Comparison of ENCODE assay signal across 19 cellular contexts in genomic region chr11:65059523-65059922, GRCh38. TPM values are rescaled to one million over a fixed set of nuclear protein-coding genes. Genes with fewer than 3 reads are reported as not detected.
DNase-seq lines count a peak whose midpoint lies in the region; ATAC-seq, FAIRE-seq and TF ChIP-seq lines count a peak whose summit lies in the region.
"Had no signal": no experiment of that assay in that cellular context is flagged by ENCODE, and none has a peak within 500 bp of the region (broad histone marks: within the 10 kb centered on the region; RNA-seq: fewer than 3 reads in every experiment).

No MANE protein-coding gene starts in this region.

- H3K4me3 ChIP-seq in A549 (no peak overlapping the region), HEK293 (ENCODE audit: low read depth, low read length) (no peak overlapping the region), K562 (no peak overlapping the region)
- H3K4me3 ChIP-seq: GM23248, HAP-1 had no signal

- POLR2A ChIA-PET in A549 (lab: Yijun Ruan, JAX) = no interaction called here
- POLR2A ChIA-PET in HEK293 (lab: Yijun Ruan, JAX) = no interaction called here
- POLR2A ChIA-PET in K562 (lab: Yijun Ruan, JAX) = interaction anchor here (0.7 to 1.6 kb wide), 2 partner anchors 16 to 62 kb away, joined by 3 to 6 read pairs; partner anchors contain the start of genes FAU and MRPL49

- no peaks in the 10 kb centered on the region; a peak in 1 of 5 replicates for H3K27me3 ChIP-seq in K562 (ENCODE audit: control insufficient read depth in 2 of 2, insufficient read depth in 2 of 2, low read length in 2 of 2)

- H3K9ac ChIP-seq in K562 (ENCODE audit: insufficient read depth in 1 of 2, low read depth in 2 of 2, low read length in 2 of 2) = no peak overlapping the region
- H3K9ac ChIP-seq: GM23248, KMS-11 had no signal

- peak; percentile 16 to 48; a peak in 2 of 6 replicates for ATAC-seq in A549
- no peak for ATAC-seq in K562
- no peak for ATAC-seq in HG02588 (IDR thresholded peaks at IDR 0.05; ENCODE audit: unreplicated experiment)

- in situ Hi-C loops in K562 (cut with MboI) = no loop called here

- no peaks in the 10 kb centered on the region for H3K79me2 ChIP-seq in K562 (ENCODE audit: control insufficient read depth, insufficient read depth, low read length)

- TF ChIP-seq RAD21 in A549 (conservative IDR thresholded peaks at IDR 0.05 in 1 of 2, IDR thresholded peaks at IDR 0.05 in 1 of 2) (no peak), K562 (CRISPR knock-in tag; conservative IDR thresholded peaks at IDR 0.05 in 1 of 2, IDR thresholded peaks at IDR 0.05 in 1 of 2) (no peak)

- TF ChIP-seq CTCF in A549 (IDR thresholded peaks at IDR 0.05) (no peak), HEK293 (tag by site-specific recombination; IDR thresholded peaks at IDR 0.05) (no peak), K562 (IDR thresholded peaks at IDR 0.05 in 2 of 3, conservative IDR thresholded peaks at IDR 0.05 in 1 of 3; ENCODE audit: insufficient read depth in 2 of 3, low read depth in 1 of 3, low read length in 3 of 3) (no peak)

- no peak for DNase-seq in A549 (ENCODE audit: low read depth in 1 of 2, low spot score in 1 of 2)
- DNase-seq in K562 (ENCODE audit: extremely low read depth in 1 of 4, low spot score in 3 of 4) = no peak
- DNase-seq in occipital lobe (lab: John Stamatoyannopoulos, UW) = no peak
- DNase-seq: AML-193; Caco-2; CD4-positive, alpha-beta T cell; GM23248 had no signal

- 47% methylated on average over 3 of the region's 3 CpGs for WGBS in A549 (ENCODE audit: missing lambda C conversion rate)
- WGBS in K562 (ENCODE audit: insufficient coverage, low coverage, missing lambda C conversion rate) = 31% methylated on average over 3 of the region's 3 CpGs

- H3K4me2 ChIP-seq in A549 (no peak overlapping the region), K562 (ENCODE audit: insufficient read depth, low read length) (no peak overlapping the region)
- H3K4me2 ChIP-seq: KMS-11 had no signal

- H4K20me1 ChIP-seq in K562 (replicated peaks; ENCODE audit: control insufficient read depth, insufficient read depth, low read length) = no peaks in the 10 kb centered on the region

- H3K27ac ChIP-seq in A549 = no peak overlapping the region
- no peak overlapping the region for H3K27ac ChIP-seq in HEK293 (ENCODE audit: extremely low read depth, low read depth, low read length)
- H3K27ac ChIP-seq in K562 (ENCODE audit: extremely low read depth, low read depth, low read length) = no peak overlapping the region
- H3K27ac ChIP-seq: C4-2B, GM23248, KMS-11 had no signal

- H2AFZ ChIP-seq in K562 (ENCODE audit: low read depth, low read length) = 0 out of 2 replicates have a peak overlapping the region, but pooled peaks have one; percentile 24
- H2AFZ ChIP-seq: GM23248 had no signal

- TF ChIP-seq EP300 in A549 (IDR thresholded peaks at IDR 0.05) (no peak), K562 (IDR thresholded peaks at IDR 0.05; ENCODE audit: low read length) (no peak)

- H3K9me3 ChIP-seq in A549 (no peaks in the 10 kb centered on the region), HEK293 (ENCODE audit: control insufficient read depth, insufficient read depth, low read depth, low read length) (no peaks in the 10 kb centered on the region), K562 (replicated peaks; ENCODE audit: control insufficient read depth, insufficient read depth, low read depth, low read length) (no peaks in the 10 kb centered on the region)
- H3K9me3 ChIP-seq: Caco-2, HAP-1 had no signal

- CTCF ChIA-PET in A549 (lab: Yijun Ruan, JAX) = interaction anchor here (0.7 to 2.3 kb wide), 5 partner anchors 12 to 47 kb away, joined by 3 to 10 read pairs (median 4); no protein-coding TSS in a partner anchor
- CTCF ChIA-PET in HEK293 (lab: Yijun Ruan, JAX) = interaction anchor here (1.6 to 1.7 kb wide), 2 partner anchors 14 to 19 kb away, joined by 4 to 6 read pairs; no protein-coding TSS in a partner anchor
- CTCF ChIA-PET in K562 (lab: Yijun Ruan, JAX; ENCODE audit: low intra/inter-chr PET ratio) = interaction anchor here (0.5 kb wide), 1 partner anchor 273 kb away, joined by 3 read pairs; no protein-coding TSS in a partner anchor

- BruUV-seq in K562 (replicated peaks; lab: Mats Ljungman, UMichigan) = no TSS peak

- no peaks in the 10 kb centered on the region for H3K36me3 ChIP-seq in HEK293 (ENCODE audit: control insufficient read depth in 2 of 2, insufficient read depth in 1 of 2, low read length in 2 of 2)
- no peaks in the 10 kb centered on the region for H3K36me3 ChIP-seq in K562 (ENCODE audit: control insufficient read depth, insufficient read depth, low read length)
- H3K36me3 ChIP-seq: HAP-1 had no signal

- intact Hi-C loops in K562 (cut with micrococcal nuclease) = no loop called here

- FAIRE-seq in A549 (lab: Jason Lieb, UNC) (no peak), K562 (lab: Jason Lieb, UNC) (no peak)
- FAIRE-seq: A204.1, D721Med, G401.6, GM12891, GM19239, HTR-8/SVneo had no signal

- no peaks in the 10 kb centered on the region for H3K9me1 ChIP-seq in K562 (ENCODE audit: control insufficient read depth, insufficient read depth, low read length)

- TF ChIP-seq POLR2A in A549 (IDR thresholded peaks at IDR 0.05; ENCODE audit: low read length) (no peak), K562 (conservative IDR thresholded peaks at IDR 0.05) (no peak)

- no peaks in the 10 kb centered on the region for H3K4me1 ChIP-seq in A549
- H3K4me1 ChIP-seq in HEK293 (ENCODE audit: control insufficient read depth, insufficient read depth, low read length) = no peaks in the 10 kb centered on the region
- peaks cover 14 to 22% of the 10 kb centered on the region in 2 experiments; a peak in 4 of 5 replicates for H3K4me1 ChIP-seq in K562 (replicated peaks in 1 of 2; ENCODE audit: control insufficient read depth in 2 of 2, insufficient read depth in 2 of 2, low read length in 2 of 2)
- H3K4me1 ChIP-seq: Caco-2, HAP-1 had no signal

RNA-seq across cellular contexts. Expression of gene NAALADL1, which starts 1.2 kb away (rescaled TPM):
- not detected in 2 replicates for polyA plus RNA-seq in A549 (2011; rRNA removed)
- 0.06 and 0.09 TPM in 2 replicates for polyA plus RNA-seq in A549 (2012; cell fraction: cytosol; rRNA removed)
- polyA plus RNA-seq in A549 (2012; cell fraction: nucleus; rRNA removed) = 0.20 and 0.41 TPM in 2 replicates
- not detected in 3 replicates for polyA plus RNA-seq in A549 (2017; fragmentation: RNase III; extraction: RNeasy Plus Mini Kit Qiagen cat#74134 plus additional on column Dnase treatment)
- polyA minus RNA-seq in A549 (2011; rRNA and poly(A)+ RNA removed) = not detected in 2 replicates
- 0.53 and 3.3 TPM in 2 replicates for total RNA-seq in K562 (2011; cell fraction: chromatin; rRNA removed; ENCODE audit: low replicate concordance)
- total RNA-seq in K562 (2011; cell fraction: nucleolus; rRNA removed) = 0.53 and 1.8 TPM in 2 replicates
- 0.73 TPM in 1 of 2 replicates, not detected in the other for total RNA-seq in K562 (2011; cell fraction: nucleoplasm; rRNA removed)
- total RNA-seq in K562 (2014; rRNA removed) = 0.16 TPM in 1 of 2 replicates, not detected in the other
- not detected in 2 replicates for total RNA-seq in K562 (2014; rRNA removed; fragmentation: Illumina TruSeq; extraction: Trizol)
- total RNA-seq in K562 (2015; rRNA removed; fragmentation: Illumina TruSeq; extraction: Trizol) = 0.07 TPM in 1 of 2 replicates, not detected in the other
- 0.22 and 0.38 TPM in 2 replicates for total RNA-seq in K562 (2021)
- 0.06 and 0.16 TPM in 2 replicates for polyA plus RNA-seq in K562 (2011; rRNA removed)
- polyA plus RNA-seq in K562 (2011; cell fraction: cytosol; rRNA removed) = 0.19 and 0.24 TPM in 2 replicates
- polyA plus RNA-seq in K562 (2011; cell fraction: nucleus; rRNA removed) = 1.5 and 2.6 TPM in 2 replicates
- 0.40 and 1.3 TPM in 2 replicates for polyA plus RNA-seq in K562 (2012)
- 0.27 and 0.29 TPM in 2 replicates for polyA plus RNA-seq in K562 (2014; fragmentation: Illumina TruSeq; extraction: Trizol)
- not detected for polyA plus RNA-seq in K562 (2014; fragmentation: Nextera tagmentation; extraction: Ambion mirVana)
- polyA plus RNA-seq in K562 (2014; rRNA removed) = 0.07 and 0.72 TPM in 2 replicates
- 0.06 TPM in 1 of 2 replicates, not detected in the other for polyA minus RNA-seq in K562 (2011; rRNA and poly(A)+ RNA removed)
- polyA minus RNA-seq in K562 (2011; cell fraction: cytosol; rRNA and poly(A)+ RNA removed) = not detected in 2 replicates
- polyA minus RNA-seq in K562 (2011; cell fraction: nucleus; rRNA and poly(A)+ RNA removed) = 0.27 TPM in 1 of 2 replicates, not detected in the other
- 2.3 TPM for total RNA-seq in occipital lobe
- total RNA-seq: H4 had no signal

RNA-seq across cellular contexts. Expression of gene SAC3D1, which starts 18.5 kb away (rescaled TPM):
- polyA plus RNA-seq in A549 (2011; rRNA removed) (9.4 and 12.9 TPM in 2 replicates), A549 (2017; fragmentation: RNase III; extraction: RNeasy Plus Mini Kit Qiagen cat#74134 plus additional on column Dnase treatment) (29.0 to 31.0 TPM (median 30.4 TPM) in 3 replicates), K562 (2011; rRNA removed) (5.8 and 7.6 TPM in 2 replicates), K562 (2014; fragmentation: Illumina TruSeq; extraction: Trizol) (4.0 and 9.0 TPM in 2 replicates), K562 (2014; fragmentation: Nextera tagmentation; extraction: Ambion mirVana) (under 1 TPM; 0.20 to 0.80 TPM), K562 (2014; rRNA removed) (23.8 and 25.4 TPM in 2 replicates)
- polyA plus RNA-seq in A549 (2012; cell fraction: cytosol; rRNA removed) = 51.4 and 63.6 TPM in 2 replicates
- 48.8 and 84.3 TPM in 2 replicates for polyA plus RNA-seq in A549 (2012; cell fraction: nucleus; rRNA removed)
- 6.0 and 8.6 TPM in 2 replicates for polyA minus RNA-seq in A549 (2011; rRNA and poly(A)+ RNA removed)
- 3.9 and 9.1 TPM in 2 replicates for total RNA-seq in K562 (2011; cell fraction: chromatin; rRNA removed; ENCODE audit: low replicate concordance)
- 11.5 and 16.6 TPM in 2 replicates for total RNA-seq in K562 (2011; cell fraction: nucleolus; rRNA removed)
- total RNA-seq in K562 (2011; cell fraction: nucleoplasm; rRNA removed) = 7.3 and 7.9 TPM in 2 replicates
- total RNA-seq in K562 (2014; rRNA removed) (21.2 and 27.0 TPM in 2 replicates), K562 (2014; rRNA removed; fragmentation: Illumina TruSeq; extraction: Trizol) (2.4 and 5.1 TPM in 2 replicates), K562 (2015; rRNA removed; fragmentation: Illumina TruSeq; extraction: Trizol) (14.8 and 17.0 TPM in 2 replicates), K562 (2021) (35.2 and 35.7 TPM in 2 replicates), occipital lobe (8.7 TPM)
- 13.3 and 46.2 TPM in 2 replicates for polyA plus RNA-seq in K562 (2011; cell fraction: cytosol; rRNA removed)
- 9.3 and 12.1 TPM in 2 replicates for polyA plus RNA-seq in K562 (2011; cell fraction: nucleus; rRNA removed)
- polyA plus RNA-seq in K562 (2012) = 19.9 and 22.1 TPM in 2 replicates
- 5.2 TPM in 2 replicates for polyA minus RNA-seq in K562 (2011; rRNA and poly(A)+ RNA removed)
- polyA minus RNA-seq in K562 (2011; cell fraction: cytosol; rRNA and poly(A)+ RNA removed) = 11.6 and 16.2 TPM in 2 replicates
- polyA minus RNA-seq in K562 (2011; cell fraction: nucleus; rRNA and poly(A)+ RNA removed) = 2.8 and 4.6 TPM in 2 replicates

RNA-seq across cellular contexts. Expression of gene CDCA5, which starts 24.3 kb away (rescaled TPM):
- polyA plus RNA-seq in A549 (2011; rRNA removed) = 28.0 and 30.9 TPM in 2 replicates
- 42.1 and 45.1 TPM in 2 replicates for polyA plus RNA-seq in A549 (2012; cell fraction: cytosol; rRNA removed)
- polyA plus RNA-seq in A549 (2012; cell fraction: nucleus; rRNA removed) = 46.9 and 59.8 TPM in 2 replicates
- polyA plus RNA-seq in A549 (2017; fragmentation: RNase III; extraction: RNeasy Plus Mini Kit Qiagen cat#74134 plus additional on column Dnase treatment) = 43.1 to 46.0 TPM (median 44.1 TPM) in 3 replicates
- 20.6 and 21.4 TPM in 2 replicates for polyA minus RNA-seq in A549 (2011; rRNA and poly(A)+ RNA removed)
- total RNA-seq in K562 (2011; cell fraction: chromatin; rRNA removed; ENCODE audit: low replicate concordance) = 44.4 and 82.3 TPM in 2 replicates
- 55.5 and 58.2 TPM in 2 replicates for total RNA-seq in K562 (2011; cell fraction: nucleolus; rRNA removed)
- total RNA-seq in K562 (2011; cell fraction: nucleoplasm; rRNA removed) = 49.6 and 60.0 TPM in 2 replicates
- 64.6 and 70.3 TPM in 2 replicates for total RNA-seq in K562 (2014; rRNA removed)
- 48.2 and 50.0 TPM in 2 replicates for total RNA-seq in K562 (2014; rRNA removed; fragmentation: Illumina TruSeq; extraction: Trizol)
- total RNA-seq in K562 (2015; rRNA removed; fragmentation: Illumina TruSeq; extraction: Trizol) = 66.1 and 68.2 TPM in 2 replicates
- total RNA-seq in K562 (2021) = 89.9 and 94.3 TPM in 2 replicates
- polyA plus RNA-seq in K562 (2011; rRNA removed) = 50.5 and 51.8 TPM in 2 replicates
- polyA plus RNA-seq in K562 (2011; cell fraction: cytosol; rRNA removed) = 51.8 and 53.4 TPM in 2 replicates
- polyA plus RNA-seq in K562 (2011; cell fraction: nucleus; rRNA removed) = 63.3 and 73.2 TPM in 2 replicates
- 60.2 and 62.5 TPM in 2 replicates for polyA plus RNA-seq in K562 (2012)
- 83.2 and 85.1 TPM in 2 replicates for polyA plus RNA-seq in K562 (2014; fragmentation: Illumina TruSeq; extraction: Trizol)
- 10 to 100 TPM; 18.9 to 25.5 TPM for polyA plus RNA-seq in K562 (2014; fragmentation: Nextera tagmentation; extraction: Ambion mirVana)
- polyA plus RNA-seq in K562 (2014; rRNA removed) = 85.2 and 86.6 TPM in 2 replicates
- 30.9 and 32.5 TPM in 2 replicates for polyA minus RNA-seq in K562 (2011; rRNA and poly(A)+ RNA removed)
- 23.9 and 30.4 TPM in 2 replicates for polyA minus RNA-seq in K562 (2011; cell fraction: cytosol; rRNA and poly(A)+ RNA removed)
- 20.5 and 31.7 TPM in 2 replicates for polyA minus RNA-seq in K562 (2011; cell fraction: nucleus; rRNA and poly(A)+ RNA removed)
- 2.0 TPM for total RNA-seq in occipital lobe

RNA-seq across cellular contexts. Expression of gene ZFPL1, which starts 24.5 kb away (rescaled TPM):
- polyA plus RNA-seq in A549 (2011; rRNA removed) = 27.7 and 30.1 TPM in 2 replicates
- 52.7 and 56.5 TPM in 2 replicates for polyA plus RNA-seq in A549 (2012; cell fraction: cytosol; rRNA removed)
- polyA plus RNA-seq in A549 (2012; cell fraction: nucleus; rRNA removed) = 71.8 and 82.0 TPM in 2 replicates
- 29.2 to 33.5 TPM (median 31.7 TPM) in 3 replicates for polyA plus RNA-seq in A549 (2017; fragmentation: RNase III; extraction: RNeasy Plus Mini Kit Qiagen cat#74134 plus additional on column Dnase treatment)
- polyA minus RNA-seq in A549 (2011; rRNA and poly(A)+ RNA removed) = 34.6 and 49.0 TPM in 2 replicates
- 54.4 and 89.3 TPM in 2 replicates for total RNA-seq in K562 (2011; cell fraction: chromatin; rRNA removed; ENCODE audit: low replicate concordance)
- 56.7 and 57.8 TPM in 2 replicates for total RNA-seq in K562 (2011; cell fraction: nucleolus; rRNA removed)
- total RNA-seq in K562 (2011; cell fraction: nucleoplasm; rRNA removed) = 63.4 and 76.1 TPM in 2 replicates
- total RNA-seq in K562 (2014; rRNA removed) = 37.3 and 46.0 TPM in 2 replicates
- total RNA-seq in K562 (2014; rRNA removed; fragmentation: Illumina TruSeq; extraction: Trizol) = 7.0 and 10.0 TPM in 2 replicates
- 21.1 and 22.7 TPM in 2 replicates for total RNA-seq in K562 (2015; rRNA removed; fragmentation: Illumina TruSeq; extraction: Trizol)
- 33.4 and 37.5 TPM in 2 replicates for total RNA-seq in K562 (2021)
- polyA plus RNA-seq in K562 (2011; rRNA removed) = 16.5 and 38.6 TPM in 2 replicates
- polyA plus RNA-seq in K562 (2011; cell fraction: cytosol; rRNA removed) = 52.7 and 57.8 TPM in 2 replicates
- 91.6 and 108 TPM in 2 replicates for polyA plus RNA-seq in K562 (2011; cell fraction: nucleus; rRNA removed)
- polyA plus RNA-seq in K562 (2012) = 45.3 and 52.6 TPM in 2 replicates
- 35.4 and 47.8 TPM in 2 replicates for polyA plus RNA-seq in K562 (2014; fragmentation: Illumina TruSeq; extraction: Trizol)
- polyA plus RNA-seq in K562 (2014; fragmentation: Nextera tagmentation; extraction: Ambion mirVana) = 1 to 10 TPM; 3.7 to 7.1 TPM
- 29.7 and 32.3 TPM in 2 replicates for polyA plus RNA-seq in K562 (2014; rRNA removed)
- 18.2 and 25.1 TPM in 2 replicates for polyA minus RNA-seq in K562 (2011; rRNA and poly(A)+ RNA removed)
- polyA minus RNA-seq in K562 (2011; cell fraction: cytosol; rRNA and poly(A)+ RNA removed) = 19.7 and 26.0 TPM in 2 replicates
- 30.7 and 53.2 TPM in 2 replicates for polyA minus RNA-seq in K562 (2011; cell fraction: nucleus; rRNA and poly(A)+ RNA removed)
- 14.7 TPM for total RNA-seq in occipital lobe

RNA-seq across cellular contexts. Expression of gene SNX15, which starts 32.3 kb away (rescaled TPM):
- polyA plus RNA-seq in A549 (2011; rRNA removed) (13.4 and 15.8 TPM in 2 replicates), A549 (2017; fragmentation: RNase III; extraction: RNeasy Plus Mini Kit Qiagen cat#74134 plus additional on column Dnase treatment) (17.0 to 18.4 TPM (median 17.7 TPM) in 3 replicates), K562 (2011; rRNA removed) (4.5 and 13.3 TPM in 2 replicates), K562 (2014; fragmentation: Illumina TruSeq; extraction: Trizol) (20.1 and 24.7 TPM in 2 replicates), K562 (2014; fragmentation: Nextera tagmentation; extraction: Ambion mirVana) (1 to 10 TPM; 1.8 to 2.8 TPM), K562 (2014; rRNA removed) (18.2 and 19.5 TPM in 2 replicates)
- polyA plus RNA-seq in A549 (2012; cell fraction: cytosol; rRNA removed) = 24.4 and 25.9 TPM in 2 replicates
- 17.6 and 18.2 TPM in 2 replicates for polyA plus RNA-seq in A549 (2012; cell fraction: nucleus; rRNA removed)
- polyA minus RNA-seq in A549 (2011; rRNA and poly(A)+ RNA removed) = 7.9 and 9.5 TPM in 2 replicates
- total RNA-seq in K562 (2011; cell fraction: chromatin; rRNA removed; ENCODE audit: low replicate concordance) = 4.7 and 12.8 TPM in 2 replicates
- 7.2 and 8.0 TPM in 2 replicates for total RNA-seq in K562 (2011; cell fraction: nucleolus; rRNA removed)
- total RNA-seq in K562 (2011; cell fraction: nucleoplasm; rRNA removed) = 6.2 and 10.2 TPM in 2 replicates
- total RNA-seq in K562 (2014; rRNA removed) (18.3 and 33.3 TPM in 2 replicates), K562 (2014; rRNA removed; fragmentation: Illumina TruSeq; extraction: Trizol) (6.9 and 8.3 TPM in 2 replicates), K562 (2015; rRNA removed; fragmentation: Illumina TruSeq; extraction: Trizol) (14.9 and 15.2 TPM in 2 replicates), K562 (2021) (21.3 and 27.8 TPM in 2 replicates), occipital lobe (19.0 TPM)
- polyA plus RNA-seq in K562 (2011; cell fraction: cytosol; rRNA removed) = 14.2 and 17.5 TPM in 2 replicates
- polyA plus RNA-seq in K562 (2011; cell fraction: nucleus; rRNA removed) = 8.0 and 14.9 TPM in 2 replicates
- 20.3 and 31.1 TPM in 2 replicates for polyA plus RNA-seq in K562 (2012)
- polyA minus RNA-seq in K562 (2011; rRNA and poly(A)+ RNA removed) = 1.9 and 3.4 TPM in 2 replicates
- 12.6 and 14.8 TPM in 2 replicates for polyA minus RNA-seq in K562 (2011; cell fraction: cytosol; rRNA and poly(A)+ RNA removed)
- 2.3 and 4.2 TPM in 2 replicates for polyA minus RNA-seq in K562 (2011; cell fraction: nucleus; rRNA and poly(A)+ RNA removed)

Comparison
In these comparisons a context has a peak if more than half of its experiments do, and no peak if none do; other contexts are left out.
1. ATAC-seq: peak in A549 (2 of 2); none in K562 (single experiment) and HG02588 (single experiment).
2. RNA of gene CDCA5, which starts 24.3 kb away (total RNA-seq): 44.4 to 94.3 TPM in K562; 2.0 TPM in occipital lobe (single experiment); every median in the first group is over 10 times any median in the second.